In the genomic region with DNA sequence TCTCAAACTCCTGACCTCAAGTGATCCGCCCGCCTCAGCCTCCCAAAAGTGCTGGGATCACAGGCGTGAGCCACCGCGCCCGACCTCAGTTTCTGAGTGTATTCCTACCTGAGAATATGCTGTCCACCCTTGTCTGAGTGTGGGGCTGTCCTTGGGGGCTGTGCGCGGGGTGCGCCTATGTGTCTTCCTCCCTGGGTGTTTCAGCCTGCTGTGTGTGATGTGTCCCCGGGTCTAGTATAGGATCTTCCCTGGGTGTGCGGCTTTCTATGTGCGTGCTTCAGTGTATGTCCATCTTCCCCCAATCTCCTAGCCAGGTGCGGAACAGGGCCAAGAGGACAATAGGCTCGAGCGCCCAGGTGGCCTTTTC, we compare ENCODE assay signal across 10 cellular contexts. TPM values are rescaled to one million over a fixed set of nuclear protein-coding genes. Genes with fewer than 3 reads are reported as not detected.
DNase-seq lines count a peak whose midpoint lies in the region; ATAC-seq and TF ChIP-seq lines count a peak whose summit lies in the region.
"Had no signal": no experiment of that assay in that cellular context is flagged by ENCODE, and none has a peak within 500 bp of the region (broad histone marks: within the 10 kb centered on the region; RNA-seq: fewer than 3 reads in every experiment).

No MANE protein-coding gene starts in this region.

- H3K9me3 Mint-ChIP-seq in activated CD4-positive, alpha-beta T cell treated with anti-CD3 and anti-CD28 coated beads, Interleukin-2, amount 10 ng/mL, durations not matched to agents 7 days and 5 days = no peaks in the 10 kb centered on the region
- no peaks in the 10 kb centered on the region for H3K9me3 Mint-ChIP-seq in memory B cell

- peaks cover 45 to 54% of the 10 kb centered on the region in 2 donors for H3K4me1 ChIP-seq in thyroid gland

- H3K36me3 Mint-ChIP-seq in activated CD4-positive, alpha-beta T cell treated with anti-CD3 and anti-CD28 coated beads, Interleukin-2, amount 10 ng/mL, durations not matched to agents 7 days and 5 days (ENCODE audit: low read depth) = peaks cover 5% of the 10 kb centered on the region
- peaks cover 2% of the 10 kb centered on the region for H3K36me3 Mint-ChIP-seq in memory B cell

- peaks cover 21% of the 10 kb centered on the region for H3K4me1 Mint-ChIP-seq in activated CD4-positive, alpha-beta T cell treated with anti-CD3 and anti-CD28 coated beads, Interleukin-2, amount 10 ng/mL, durations not matched to agents 7 days and 5 days
- peaks cover 32% of the 10 kb centered on the region for H3K4me1 Mint-ChIP-seq in memory B cell

- H3K27ac Mint-ChIP-seq in activated CD4-positive, alpha-beta T cell treated with anti-CD3 and anti-CD28 coated beads, Interleukin-2, amount 10 ng/mL, durations not matched to agents 7 days and 5 days = no peak overlapping the region
- peak overlapping the region; percentile 90 for H3K27ac Mint-ChIP-seq in memory B cell

- CTCF ChIA-PET in activated CD4-positive, alpha-beta T cell treated with anti-CD3 and anti-CD28 coated beads, Interleukin-2, amount 10 ng/mL, durations not matched to agents 7 days and 5 days (lab: Charles Lee) = interaction anchor here (1.0 kb wide), 1 partner anchor 70 kb away, joined by 3 read pairs; no protein-coding TSS in a partner anchor
- CTCF ChIA-PET in HEK293T (lab: Yijun Ruan, JAX) = no interaction called here

- peak; percentile 29 for ATAC-seq in memory B cell (ENCODE audit: low read depth)

- POLR2A ChIA-PET in activated CD4-positive, alpha-beta T cell treated with anti-CD3 and anti-CD28 coated beads, Interleukin-2, amount 10 ng/mL, durations not matched to agents 7 days and 5 days (lab: Charles Lee) = no interaction called here
- POLR2A ChIA-PET in HEK293T (lab: Yijun Ruan, JAX) = interaction anchor here (2.2 kb wide), 1 partner anchor 12 kb away, joined by 10 read pairs; no protein-coding TSS in a partner anchor

- TF ChIP-seq CTCF in choroid plexus epithelial cell (conservative IDR thresholded peaks at IDR 0.05; ENCODE audit: low read depth, low read length) (no peak), thyroid gland (IDR thresholded peaks at IDR 0.05) (no peak)

- H3K27me3 Mint-ChIP-seq in activated CD4-positive, alpha-beta T cell treated with anti-CD3 and anti-CD28 coated beads, Interleukin-2, amount 10 ng/mL, durations not matched to agents 7 days and 5 days = peaks cover 51% of the 10 kb centered on the region
- H3K27me3 Mint-ChIP-seq in memory B cell = no peaks in the 10 kb centered on the region

- no peak for DNase-seq in activated CD4-positive, alpha-beta T cell treated with anti-CD3 and anti-CD28 coated beads, Interleukin-2, amount 10 ng/mL, durations not matched to agents 7 days and 5 days
- no peak for DNase-seq in activated CD4-positive, alpha-beta T cell treated with anti-CD3 and anti-CD28 coated beads for 4 hours
- no peak for DNase-seq in choroid plexus epithelial cell (ENCODE audit: low read depth)
- DNase-seq in memory B cell (ENCODE audit: low spot score in 2 of 2) = no peak
- no peak for DNase-seq in thyroid gland
- no peak for DNase-seq in hypothalamus (lab: John Stamatoyannopoulos, UW)
- DNase-seq in NCI-H510A treated with DMSO at 0.1 percent for 48 hours (lab: John Stamatoyannopoulos, UW) = no peak
- no peak for DNase-seq in HEK293T (ENCODE audit: extremely low spot score)
- DNase-seq: HCEC 1CT, NCI-H2171 treated with DMSO at 0.1 percent for 48 hours had no signal

- 66 to 72% methylated on average over 15 of the region's 15 CpGs for WGBS in thyroid gland, 2 donors

- TF ChIP-seq POLR2A in thyroid gland (IDR thresholded peaks at IDR 0.05) = no peak

- peak overlapping the region; percentile 61 for H3K4me3 ChIP-seq in choroid plexus epithelial cell (ENCODE audit: low read depth, low read length)
- peak overlapping the region in 1 of 3 donors; percentile 44 for H3K4me3 ChIP-seq in thyroid gland (replicated peaks in 1 of 3)

- no peaks in the 10 kb centered on the region for H3K9me3 ChIP-seq in thyroid gland

- no peaks in the 10 kb centered on the region for H3K27me3 ChIP-seq in thyroid gland

- peak overlapping the region; percentile 36 for H3K4me3 Mint-ChIP-seq in activated CD4-positive, alpha-beta T cell treated with anti-CD3 and anti-CD28 coated beads, Interleukin-2, amount 10 ng/mL, durations not matched to agents 7 days and 5 days
- peak overlapping the region; percentile 76 for H3K4me3 Mint-ChIP-seq in memory B cell

- no peaks in the 10 kb centered on the region for H3K36me3 ChIP-seq in thyroid gland

- peak overlapping the region in 2 of 3 donors; percentile 75 to 86 for H3K27ac ChIP-seq in thyroid gland

- intact Hi-C loops in thyroid gland (cut with DNase I) = no loop called here

TF ChIP-seq in HEK293T, 16 proteins besides CTCF, POLR2A, EP300 and RAD21:
- TF ChIP-seq ELF4 (IDR thresholded peaks at IDR 0.05) (no peak), L3MBTL2 (conservative IDR thresholded peaks at IDR 0.05) (no peak), SP1 (IDR thresholded peaks at IDR 0.05) (no peak), NFRKB (IDR thresholded peaks at IDR 0.05) (no peak), FOXA1 (IDR thresholded peaks at IDR 0.05) (no peak), FOXK2 (IDR thresholded peaks at IDR 0.05) (no peak), FOXM1 (IDR thresholded peaks at IDR 0.05; ENCODE audit: borderline replicate concordance) (no peak), ZNF384 (IDR thresholded peaks at IDR 0.05) (no peak)
- TF ChIP-seq, protein P1, sequence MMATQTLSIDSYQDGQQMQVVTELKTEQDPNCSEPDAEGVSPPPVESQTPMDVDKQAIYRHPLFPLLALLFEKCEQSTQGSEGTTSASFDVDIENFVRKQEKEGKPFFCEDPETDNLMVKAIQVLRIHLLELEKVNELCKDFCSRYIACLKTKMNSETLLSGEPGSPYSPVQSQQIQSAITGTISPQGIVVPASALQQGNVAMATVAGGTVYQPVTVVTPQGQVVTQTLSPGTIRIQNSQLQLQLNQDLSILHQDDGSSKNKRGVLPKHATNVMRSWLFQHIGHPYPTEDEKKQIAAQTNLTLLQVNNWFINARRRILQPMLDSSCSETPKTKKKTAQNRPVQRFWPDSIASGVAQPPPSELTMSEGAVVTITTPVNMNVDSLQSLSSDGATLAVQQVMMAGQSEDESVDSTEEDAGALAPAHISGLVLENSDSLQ (IDR thresholded peaks at IDR 0.05) = no peak
TF ChIP-seq in HEK293T: peak in this region for 0.

RNA-seq across cellular contexts. Expression of gene ID3, which starts 8.3 kb away (rescaled TPM):
- 10 to 100 TPM; 62.7 to 65.2 TPM for total RNA-seq in activated CD4-positive, alpha-beta T cell treated with anti-CD3 and anti-CD28 coated beads, Interleukin-2, amount 10 ng/mL, durations not matched to agents 7 days and 5 days
- 100 to 1,000 TPM; 279 to 388 (median 343) TPM for total RNA-seq in thyroid gland

RNA-seq across cellular contexts. Expression of gene E2F2, which starts 36.6 kb away (rescaled TPM):
- total RNA-seq in activated CD4-positive, alpha-beta T cell treated with anti-CD3 and anti-CD28 coated beads, Interleukin-2, amount 10 ng/mL, durations not matched to agents 7 days and 5 days = 100 to 1,000 TPM; 107 to 112 TPM
- total RNA-seq in thyroid gland = under 1 TPM in 3 of 4 donors, not detected in 1; 0.10 to 0.27 (median 0.17) TPM

Comparison
In these comparisons a context has a peak if more than half of its experiments do, and no peak if none do; other contexts are left out.
1. RNA of gene ID3, which starts 8.3 kb away (total RNA-seq): 279 to 388 TPM in thyroid gland; 62.7 to 65.2 TPM in activated CD4-positive, alpha-beta T cell treated with anti-CD3 and anti-CD28 coated beads, Interleukin-2, amount 10 ng/mL, durations not matched to agents 7 days and 5 days; every median in the first group is over 4 times any median in the second.
2. RNA of gene E2F2, which starts 36.6 kb away (total RNA-seq): 107 to 112 TPM in activated CD4-positive, alpha-beta T cell treated with anti-CD3 and anti-CD28 coated beads, Interleukin-2, amount 10 ng/mL, durations not matched to agents 7 days and 5 days; 0.10 to 0.27 TPM in thyroid gland; every median in the first group is over 10 times any median in the second.